In the genomic region with DNA sequence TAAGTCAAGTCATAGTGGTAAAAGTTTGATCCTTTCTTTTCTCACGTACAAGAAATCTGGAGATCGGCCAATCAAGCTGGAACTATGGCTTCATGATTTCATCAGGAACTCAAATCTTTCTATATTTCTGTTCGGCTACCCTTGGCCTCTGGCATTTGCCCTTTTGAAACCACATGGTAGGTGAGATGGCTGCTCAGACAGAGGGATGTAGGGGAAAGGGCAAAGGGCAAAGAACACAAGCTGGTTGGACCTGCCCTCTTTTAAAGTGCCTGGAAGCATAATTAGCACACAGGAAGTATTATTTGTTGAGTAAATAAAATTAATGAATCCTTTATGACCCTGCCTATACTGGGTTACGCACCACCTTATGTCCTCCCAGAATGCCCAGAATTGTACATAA, we compare ENCODE assay signal across 1 cellular context.
TF ChIP-seq lines count a peak whose summit lies in the region.

No MANE protein-coding gene starts in this region.

TF ChIP-seq in HCT116, 20 proteins besides CTCF, POLR2A, EP300 and RAD21 (continued from another document):
- TF ChIP-seq, protein P1, sequence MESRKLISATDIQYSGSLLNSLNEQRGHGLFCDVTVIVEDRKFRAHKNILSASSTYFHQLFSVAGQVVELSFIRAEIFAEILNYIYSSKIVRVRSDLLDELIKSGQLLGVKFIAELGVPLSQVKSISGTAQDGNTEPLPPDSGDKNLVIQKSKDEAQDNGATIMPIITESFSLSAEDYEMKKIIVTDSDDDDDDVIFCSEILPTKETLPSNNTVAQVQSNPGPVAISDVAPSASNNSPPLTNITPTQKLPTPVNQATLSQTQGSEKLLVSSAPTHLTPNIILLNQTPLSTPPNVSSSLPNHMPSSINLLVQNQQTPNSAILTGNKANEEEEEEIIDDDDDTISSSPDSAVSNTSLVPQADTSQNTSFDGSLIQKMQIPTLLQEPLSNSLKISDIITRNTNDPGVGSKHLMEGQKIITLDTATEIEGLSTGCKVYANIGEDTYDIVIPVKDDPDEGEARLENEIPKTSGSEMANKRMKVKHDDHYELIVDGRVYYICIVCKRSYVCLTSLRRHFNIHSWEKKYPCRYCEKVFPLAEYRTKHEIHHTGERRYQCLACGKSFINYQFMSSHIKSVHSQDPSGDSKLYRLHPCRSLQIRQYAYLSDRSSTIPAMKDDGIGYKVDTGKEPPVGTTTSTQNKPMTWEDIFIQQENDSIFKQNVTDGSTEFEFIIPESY (IDR thresholded peaks at IDR 0.05; ENCODE audit: extremely low read depth, insufficient replicate concordance, low read length), result no peak
- TF ChIP-seq, protein P2, sequence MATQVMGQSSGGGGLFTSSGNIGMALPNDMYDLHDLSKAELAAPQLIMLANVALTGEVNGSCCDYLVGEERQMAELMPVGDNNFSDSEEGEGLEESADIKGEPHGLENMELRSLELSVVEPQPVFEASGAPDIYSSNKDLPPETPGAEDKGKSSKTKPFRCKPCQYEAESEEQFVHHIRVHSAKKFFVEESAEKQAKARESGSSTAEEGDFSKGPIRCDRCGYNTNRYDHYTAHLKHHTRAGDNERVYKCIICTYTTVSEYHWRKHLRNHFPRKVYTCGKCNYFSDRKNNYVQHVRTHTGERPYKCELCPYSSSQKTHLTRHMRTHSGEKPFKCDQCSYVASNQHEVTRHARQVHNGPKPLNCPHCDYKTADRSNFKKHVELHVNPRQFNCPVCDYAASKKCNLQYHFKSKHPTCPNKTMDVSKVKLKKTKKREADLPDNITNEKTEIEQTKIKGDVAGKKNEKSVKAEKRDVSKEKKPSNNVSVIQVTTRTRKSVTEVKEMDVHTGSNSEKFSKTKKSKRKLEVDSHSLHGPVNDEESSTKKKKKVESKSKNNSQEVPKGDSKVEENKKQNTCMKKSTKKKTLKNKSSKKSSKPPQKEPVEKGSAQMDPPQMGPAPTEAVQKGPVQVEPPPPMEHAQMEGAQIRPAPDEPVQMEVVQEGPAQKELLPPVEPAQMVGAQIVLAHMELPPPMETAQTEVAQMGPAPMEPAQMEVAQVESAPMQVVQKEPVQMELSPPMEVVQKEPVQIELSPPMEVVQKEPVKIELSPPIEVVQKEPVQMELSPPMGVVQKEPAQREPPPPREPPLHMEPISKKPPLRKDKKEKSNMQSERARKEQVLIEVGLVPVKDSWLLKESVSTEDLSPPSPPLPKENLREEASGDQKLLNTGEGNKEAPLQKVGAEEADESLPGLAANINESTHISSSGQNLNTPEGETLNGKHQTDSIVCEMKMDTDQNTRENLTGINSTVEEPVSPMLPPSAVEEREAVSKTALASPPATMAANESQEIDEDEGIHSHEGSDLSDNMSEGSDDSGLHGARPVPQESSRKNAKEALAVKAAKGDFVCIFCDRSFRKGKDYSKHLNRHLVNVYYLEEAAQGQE (IDR thresholded peaks at IDR 0.05; ENCODE audit: low read depth), result no peak
- TF ChIP-seq CEBPB (IDR thresholded peaks at IDR 0.05; ENCODE audit: low read depth), result no peak
- TF ChIP-seq EGR1 (IDR thresholded peaks at IDR 0.05; ENCODE audit: low read depth), result no peak
- TF ChIP-seq, protein P3, sequence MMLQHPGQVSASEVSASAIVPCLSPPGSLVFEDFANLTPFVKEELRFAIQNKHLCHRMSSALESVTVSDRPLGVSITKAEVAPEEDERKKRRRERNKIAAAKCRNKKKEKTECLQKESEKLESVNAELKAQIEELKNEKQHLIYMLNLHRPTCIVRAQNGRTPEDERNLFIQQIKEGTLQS (IDR thresholded peaks at IDR 0.05), result no peak
- no peak for TF ChIP-seq ZFX (IDR thresholded peaks at IDR 0.05)
- no peak for TF ChIP-seq ZNF274 (IDR thresholded peaks at IDR 0.05; ENCODE audit: low read depth, low read length)
- no peak for TF ChIP-seq EZH2phosphoT487 (IDR thresholded peaks at IDR 0.05; ENCODE audit: borderline replicate concordance)
- no peak for TF ChIP-seq CBX3 (IDR thresholded peaks at IDR 0.05; ENCODE audit: low read depth)
